15 cellular contexts compared by ENCODE assay signal in the genomic region with DNA sequence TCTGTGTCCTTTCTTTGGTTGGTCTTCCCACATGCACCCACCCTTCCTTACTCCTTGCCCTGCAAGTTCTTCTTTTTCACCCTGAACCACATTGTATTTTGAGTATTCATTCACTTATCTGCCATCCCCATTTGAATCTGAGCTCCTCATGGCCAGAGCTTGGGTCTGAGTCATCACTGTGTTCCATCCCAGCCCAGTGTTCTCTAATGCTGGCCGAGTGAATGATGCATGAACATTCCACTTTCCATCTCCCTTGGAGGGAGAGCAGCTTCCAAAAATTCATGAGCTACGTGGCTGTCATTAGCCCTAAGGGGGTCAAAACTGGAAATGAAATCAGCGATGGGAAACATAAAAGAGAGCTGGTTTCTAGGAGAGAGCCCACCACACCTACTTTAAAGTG.
DNase-seq lines count a peak whose midpoint lies in the region; ATAC-seq, FAIRE-seq and TF ChIP-seq lines count a peak whose summit lies in the region.
"Had no signal": no experiment of that assay in that cellular context is flagged by ENCODE, and none has a peak within 500 bp of the region (broad histone marks: within the 10 kb centered on the region; RNA-seq: fewer than 3 reads in every experiment).

No MANE protein-coding gene starts in this region.

- H3K27me3 ChIP-seq in smooth muscle cell (ENCODE audit: low read depth): peaks cover 8% of the 10 kb centered on the region
- H3K27me3 ChIP-seq: upper lobe of left lung had no signal

- no peaks in the 10 kb centered on the region for H3K4me1 ChIP-seq in smooth muscle cell (ENCODE audit: low read depth)
- H3K4me1 ChIP-seq: upper lobe of left lung had no signal

- no peak overlapping the region for H3K4me3 ChIP-seq in cardiac fibroblast (replicated peaks in 1 of 2; ENCODE audit: low read depth in 2 of 2, low read length in 2 of 2)
- H3K4me3 ChIP-seq in smooth muscle cell: no peak overlapping the region
- H3K4me3 ChIP-seq: upper lobe of left lung had no signal

- H3K79me2 ChIP-seq in smooth muscle cell (ENCODE audit: low read depth): no peaks in the 10 kb centered on the region

- no peaks in the 10 kb centered on the region for H3F3A ChIP-seq in smooth muscle cell (ENCODE audit: low read depth)

- no peak overlapping the region for H3K9ac ChIP-seq in smooth muscle cell (ENCODE audit: low read depth)

- FAIRE-seq in GM19239 (lab: Jason Lieb, UNC): no peak

- 74% methylated on average over 3 of the region's 3 CpGs for WGBS in smooth muscle cell (ENCODE audit: low lambda C conversion rate)

- no peak overlapping the region for H2AFZ ChIP-seq in smooth muscle cell (ENCODE audit: low read depth)

- no peaks in the 10 kb centered on the region for H3K36me3 Mint-ChIP-seq in activated naive CD4-positive, alpha-beta T cell treated with anti-CD3 and anti-CD28 coated beads, Interleukin-2, amount 50 U/mL, for 72 hours
- H3K36me3 Mint-ChIP-seq: activated naive CD8-positive, alpha-beta T cell had no signal

- H3K27ac Mint-ChIP-seq in activated naive CD4-positive, alpha-beta T cell treated with anti-CD3 and anti-CD28 coated beads, Interleukin-2, amount 50 U/mL, for 72 hours: no peak overlapping the region
- H3K27ac Mint-ChIP-seq: activated naive CD8-positive, alpha-beta T cell; dendritic cell treated with granulocyte-macrophage colony-stimulating factor and Interleukin-4, amounts not matched to agents 40 ng/mL and 50 ng/mL, for 4 days had no signal

- no peak overlapping the region for H3K4me2 ChIP-seq in smooth muscle cell

- no peaks in the 10 kb centered on the region for H4K20me1 ChIP-seq in smooth muscle cell (ENCODE audit: low read depth)

- no peak overlapping the region for H3K27ac ChIP-seq in smooth muscle cell (ENCODE audit: low read depth)
- H3K27ac ChIP-seq: upper lobe of left lung had no signal

- H3K36me3 ChIP-seq in smooth muscle cell (ENCODE audit: low read depth): no peaks in the 10 kb centered on the region
- H3K36me3 ChIP-seq: upper lobe of left lung had no signal

- peak; percentile 88 for DNase-seq in AG20443 (ENCODE audit: low spot score)
- DNase-seq in LHCN-M2 (ENCODE audit: low read depth): peak; percentile 51
- peak; percentile 58 to 69 for DNase-seq in cardiac fibroblast (ENCODE audit: low read depth in 2 of 2)
- peak; percentile 57 for DNase-seq in kidney tubule cell (ENCODE audit: low spot score)
- no peak for DNase-seq in cortex of kidney (lab: John Stamatoyannopoulos, UW)
- DNase-seq in GM19239 (ENCODE audit: insufficient read length, low spot score): no peak
- DNase-seq in activated naive CD4-positive, alpha-beta T cell treated with anti-CD3 and anti-CD28 coated beads, Interleukin-2, amount 50 U/mL, for 72 hours (ENCODE audit: low spot score in 2 of 2): no peak
- DNase-seq in smooth muscle cell (lab: John Stamatoyannopoulos, UW; ENCODE audit: unreplicated experiment): no peak
- DNase-seq: C1 segment of cervical spinal cord, DMS53, foreskin melanocyte, NCI-H1092, upper lobe of left lung had no signal

- ATAC-seq in activated naive CD4-positive, alpha-beta T cell treated with anti-CD3 and anti-CD28 coated beads, Interleukin-2, amount 50 U/mL, for 72 hours: no peak

- H3K9me3 ChIP-seq in smooth muscle cell (replicated peaks; ENCODE audit: low read depth): no peaks in the 10 kb centered on the region
- H3K9me3 ChIP-seq: upper lobe of left lung had no signal

- H3K9me3 Mint-ChIP-seq in activated naive CD4-positive, alpha-beta T cell treated with anti-CD3 and anti-CD28 coated beads, Interleukin-2, amount 50 U/mL, for 72 hours: peaks cover 0 to 10% of the 10 kb centered on the region in 2 donors
- H3K9me3 Mint-ChIP-seq: dendritic cell treated with granulocyte-macrophage colony-stimulating factor and Interleukin-4, amounts not matched to agents 40 ng/mL and 50 ng/mL, for 4 days had no signal

- TF ChIP-seq CTCF in cardiac fibroblast (IDR thresholded peaks at IDR 0.05; ENCODE audit: low read depth, low read length) (no peak), smooth muscle cell (IDR thresholded peaks at IDR 0.05; ENCODE audit: borderline replicate concordance, insufficient read depth, poor library complexity, severe bottlenecking) (no peak)

Comparison
In these comparisons a context has a peak if more than half of its experiments do, and no peak if none do; other contexts are left out.
1. DNase-seq: peak in AG20443 (single experiment), LHCN-M2 (single experiment), cardiac fibroblast (2 of 2) and kidney tubule cell (single experiment); none in cortex of kidney (single experiment), GM19239 (single experiment), activated naive CD4-positive, alpha-beta T cell treated with anti-CD3 and anti-CD28 coated beads, Interleukin-2, amount 50 U/mL, for 72 hours (0 of 2) and smooth muscle cell (single experiment).